1 cellular context compared by ENCODE assay signal in genomic region chr17:78127888-78128615, GRCh38.
TF ChIP-seq lines count a peak whose summit lies in the region.

No MANE protein-coding gene starts in this region.

TF ChIP-seq in HepG2, 621 proteins besides CTCF, POLR2A, EP300 and RAD21 (continued from another document):
- TF ChIP-seq CREB3 (CRISPR knock-in tag; IDR thresholded peaks at IDR 0.05) (peak; percentile 50; the same call in 1 of the 2 replicates), BCL6 (CRISPR knock-in tag; IDR thresholded peaks at IDR 0.05) (peak; percentile 6; the same call in 1 of the 2 replicates), KDM5A (IDR thresholded peaks at IDR 0.05; ENCODE audit: borderline replicate concordance, low read length) (peak; percentile 50; the same call in 1 of the 2 replicates), ZNF20 (CRISPR knock-in tag; IDR thresholded peaks at IDR 0.05) (0 out of 2 replicates have a peak, but pooled peaks have one; percentile 34), KDM3A (CRISPR knock-in tag; IDR thresholded peaks at IDR 0.05; ENCODE audit: low read depth) (0 out of 2 replicates have a peak, but pooled peaks have one; percentile 43), KLF11 (CRISPR knock-in tag; IDR thresholded peaks at IDR 0.05) (0 out of 2 replicates have a peak, but pooled peaks have one; percentile 4)
TF ChIP-seq in HepG2: peak in this region for 95.
